In the genomic region with DNA sequence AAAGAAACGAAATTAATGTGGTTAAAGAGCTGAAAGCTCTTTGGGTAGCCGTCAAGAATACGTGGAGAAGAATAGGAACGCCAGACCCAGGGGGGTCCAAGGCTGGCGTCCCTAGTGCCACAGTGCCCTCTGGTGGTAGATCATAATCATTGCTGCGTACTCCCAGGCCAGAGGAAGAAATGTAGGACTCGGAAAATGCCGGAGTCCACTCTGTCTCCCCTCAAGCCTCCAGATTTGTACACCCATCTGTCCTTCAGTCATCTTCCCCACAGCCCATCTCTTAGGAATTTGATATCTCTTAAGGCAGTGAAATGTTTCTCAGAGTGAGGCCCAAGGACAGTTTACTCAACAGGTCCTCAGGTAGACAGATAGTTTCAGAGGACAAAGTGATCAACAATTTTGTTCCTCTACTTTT, we compare ENCODE assay signal across 8 cellular contexts. TPM values are rescaled to one million over a fixed set of nuclear protein-coding genes. Genes with fewer than 3 reads are reported as not detected.
DNase-seq lines count a peak whose midpoint lies in the region; ATAC-seq, FAIRE-seq and TF ChIP-seq lines count a peak whose summit lies in the region.

No MANE protein-coding gene starts in this region.

- TF ChIP-seq CTCF in OCI-LY3 (IDR thresholded peaks at IDR 0.05; ENCODE audit: low read depth, low read length) (peak; percentile 90), esophagus squamous epithelium (IDR thresholded peaks at IDR 0.05) (peak; percentile 70 to 95 (median 94)), nephron progenitor cell (IDR thresholded peaks at IDR 0.05) (peak; percentile 94)

- intact Hi-C loops in esophagus squamous epithelium (cut with DNase I): loop anchor here (2.0 kb wide), 1 partner anchor 90 kb away; no protein-coding TSS in a partner anchor

- peaks cover 14% of the 10 kb centered on the region for H3K9me3 Mint-ChIP-seq in nephron progenitor cell

- H3K27me3 Mint-ChIP-seq in nephron progenitor cell (ENCODE audit: low read depth, poor library complexity): peaks cover 15% of the 10 kb centered on the region

- no peak overlapping the region for H3K27ac ChIP-seq in OCI-LY3 (ENCODE audit: low read length)
- peak overlapping the region in 2 of 4 donors; percentile 63 to 65 for H3K27ac ChIP-seq in esophagus squamous epithelium
- H3K27ac ChIP-seq in substantia nigra (ENCODE audit: low read depth, low read length, poor library complexity, severe bottlenecking): no peak overlapping the region

- peak; percentile 94 for FAIRE-seq in G401.6 (lab: Jason Lieb, UNC)

- H3K4me3 Mint-ChIP-seq in nephron progenitor cell: no peak overlapping the region

- no peak overlapping the region for H3K27ac Mint-ChIP-seq in nephron progenitor cell

- no peak for TF ChIP-seq POLR2A in esophagus squamous epithelium (IDR thresholded peaks at IDR 0.05)

- H3K36me3 Mint-ChIP-seq in nephron progenitor cell (ENCODE audit: low read depth): no peaks in the 10 kb centered on the region

- no peak overlapping the region for H3K4me3 ChIP-seq in OCI-LY3 (ENCODE audit: low read length)
- no peak overlapping the region for H3K4me3 ChIP-seq in esophagus squamous epithelium

- H3K36me3 ChIP-seq in OCI-LY3 (replicated peaks; ENCODE audit: low read depth, low read length) (no peaks in the 10 kb centered on the region), esophagus squamous epithelium (no peaks in the 10 kb centered on the region)

- 1 to 2% methylated on average over 8 of the region's 8 CpGs for WGBS in esophagus squamous epithelium, 2 donors

- H3K4me1 ChIP-seq in OCI-LY3 (ENCODE audit: low read length) (no peaks in the 10 kb centered on the region), esophagus squamous epithelium (peaks cover 9 to 62% (median 22%) of the 10 kb centered on the region in 3 donors)

- DNase-seq in HT1080 (ENCODE audit: low read depth): peak; percentile 77
- DNase-seq in activated T-cell treated with anti-CD3 and anti-CD28 coated beads for 24 hours (ENCODE audit: low read depth): peak; percentile 48
- no peak for DNase-seq in esophagus squamous epithelium (lab: John Stamatoyannopoulos, UW)
- DNase-seq in nephron progenitor cell: peak; percentile 76
- peak in 33 of 49 donors; percentile 5 to 64 (median 33) for DNase-seq in substantia nigra (lab: John Stamatoyannopoulos, UW)

- H4K20me1 ChIP-seq in OCI-LY3 (ENCODE audit: insufficient read depth, low read length): no peaks in the 10 kb centered on the region; the same call in 1 of the 2 replicates

- H3K4me1 Mint-ChIP-seq in nephron progenitor cell: peaks cover 23% of the 10 kb centered on the region

- H3K4me2 ChIP-seq in OCI-LY3 (ENCODE audit: low read length): no peak overlapping the region

- peaks cover 11% of the 10 kb centered on the region for H3K27me3 ChIP-seq in OCI-LY3 (ENCODE audit: low read depth, low read length)
- no peaks in the 10 kb centered on the region for H3K27me3 ChIP-seq in esophagus squamous epithelium

- no peak overlapping the region for H3K9ac ChIP-seq in OCI-LY3 (ENCODE audit: low read length)

- H2AFZ ChIP-seq in OCI-LY3 (ENCODE audit: low read depth, low read length): no peak overlapping the region

- ATAC-seq in HG03139 (IDR thresholded peaks at IDR 0.05; ENCODE audit: unreplicated experiment): no peak

- H3K9me3 ChIP-seq in OCI-LY3 (ENCODE audit: insufficient read depth, low read length) (no peaks in the 10 kb centered on the region), esophagus squamous epithelium (no peaks in the 10 kb centered on the region)

- H3K79me2 ChIP-seq in OCI-LY3 (ENCODE audit: low read length): no peaks in the 10 kb centered on the region

RNA-seq across cellular contexts. Expression of gene PLEKHG6, which starts 25.4 kb away (rescaled TPM):
- total RNA-seq in HT1080 (2014; rRNA removed; shearing (Covaris generic)): 0.07 TPM in 1 of 2 replicates, not detected in the other
- not detected in 2 replicates for polyA plus RNA-seq in HT1080 (2015; cell fraction: cytosol; rRNA removed)
- not detected in 2 replicates for polyA plus RNA-seq in HT1080 (2015; cell fraction: nucleus; rRNA removed)
- 10 to 100 TPM; 13.9 to 61.7 (median 29.2) TPM for total RNA-seq in esophagus squamous epithelium

RNA-seq across cellular contexts. Expression of gene TNFRSF1A, which starts 56.8 kb away (rescaled TPM):
- 124 and 209 TPM in 2 replicates for total RNA-seq in HT1080 (2014; rRNA removed; shearing (Covaris generic))
- polyA plus RNA-seq in HT1080 (2015; cell fraction: cytosol; rRNA removed): 228 and 247 TPM in 2 replicates
- 219 and 235 TPM in 2 replicates for polyA plus RNA-seq in HT1080 (2015; cell fraction: nucleus; rRNA removed)
- 100 to 1,000 TPM; 121 to 190 (median 134) TPM for total RNA-seq in esophagus squamous epithelium

Comparison
In these comparisons a context has a peak if more than half of its experiments do, and no peak if none do; other contexts are left out.
1. RNA of gene PLEKHG6, which starts 25.4 kb away (total RNA-seq): 13.9 to 61.7 TPM in esophagus squamous epithelium; 0.07 TPM in HT1080; every median in the first group is over 10 times any median in the second.
2. Peak in every context shown above with its lines, with median percentiles within 50 percentile points of each other: CTCF ChIP-seq.